ENCODE assay signal across 13 cellular contexts in genomic region chr11:35260342-35260985, GRCh38.
DNase-seq lines count a peak whose midpoint lies in the region; ATAC-seq and TF ChIP-seq lines count a peak whose summit lies in the region.
"Had no signal": no experiment of that assay in that cellular context is flagged by ENCODE, and none has a peak within 500 bp of the region (broad histone marks: within the 10 kb centered on the region; RNA-seq: fewer than 3 reads in every experiment).

No MANE protein-coding gene starts in this region.

- no peak for TF ChIP-seq CTCF in Panc1 (IDR thresholded peaks at IDR 0.05)
- TF ChIP-seq CTCF in esophagus muscularis mucosa (IDR thresholded peaks at IDR 0.05): no peak
- TF ChIP-seq CTCF in Calu3 (IDR thresholded peaks at IDR 0.05; ENCODE audit: unreplicated experiment): no peak

- 0 out of 2 replicates have a peak, but pooled peaks cover 7% of the 10 kb centered on the region for H3K4me1 ChIP-seq in Panc1 (ENCODE audit: control insufficient read depth, insufficient read depth, low read length)
- peaks cover 7 to 56% (median 47%) of the 10 kb centered on the region in 4 donors for H3K4me1 ChIP-seq in esophagus muscularis mucosa

- H3K27me3 ChIP-seq in Panc1 (ENCODE audit: control insufficient read depth, insufficient read depth, low read length): no peaks in the 10 kb centered on the region
- H3K27me3 ChIP-seq in esophagus muscularis mucosa: no peaks in the 10 kb centered on the region

- H3K36me3 Mint-ChIP-seq in Calu3 (ENCODE audit: insufficient read depth, unreplicated experiment): no peaks in the 10 kb centered on the region
- H3K36me3 Mint-ChIP-seq: immature natural killer cell, type B pancreatic cell had no signal

- no peak overlapping the region for H3K4me3 Mint-ChIP-seq in Calu3 (ENCODE audit: low read depth, unreplicated experiment)
- H3K4me3 Mint-ChIP-seq: GM23338, immature natural killer cell, type B pancreatic cell had no signal

- ATAC-seq in Panc1: peak; percentile 70; the same call in 1 of the 2 replicates
- ATAC-seq: GM23338 had no signal

- H3K4me1 Mint-ChIP-seq in Calu3 (ENCODE audit: low read depth, unreplicated experiment): peaks cover 8% of the 10 kb centered on the region
- H3K4me1 Mint-ChIP-seq: GM23338 had no signal

- H3K4me3 ChIP-seq in Panc1 (ENCODE audit: low read depth in 2 of 2, low read length in 2 of 2) (0 out of 4 replicates have a peak overlapping the region, but pooled peaks of 1 of the 2 experiments have one; percentile 9), esophagus muscularis mucosa (no peak overlapping the region), skeletal muscle cell (ENCODE audit: low read depth, low read length) (no peak overlapping the region)
- H3K4me3 ChIP-seq: GM23338 had no signal

- DNase-seq in EL (peak; percentile 77), Panc1 (ENCODE audit: low read depth, low spot score) (no peak), esophagus muscularis mucosa (ENCODE audit: extremely low spot score) (no peak), skeletal muscle cell (ENCODE audit: low read depth) (peak; percentile 49), NCI-H2196 treated with DMSO at 0.1 percent for 48 hours (lab: John Stamatoyannopoulos, UW; ENCODE audit: unreplicated experiment) (no peak), NCI-H1417 treated with DMSO at 0.1 percent for 48 hours (lab: John Stamatoyannopoulos, UW) (no peak), T-helper 1 cell (no peak), Calu3 (no peak)
- DNase-seq: immature natural killer cell; MV-4-11; stimulated activated CD4-positive, alpha-beta T cell treated with anti-CD3 and anti-CD28 coated beads, Interleukin-4, amount 100 ng/mL, for 4 hours had no signal

- CTCF ChIA-PET in Panc1 (lab: Charles Lee): no interaction called here
- CTCF ChIA-PET in Calu3 (lab: Charles Lee): interaction anchor here (1.1 to 1.7 kb wide), 3 partner anchors 104 to 152 kb away, joined by 3 to 7 read pairs (median 4); no protein-coding TSS in a partner anchor

- H3K27ac ChIP-seq in Panc1 (ENCODE audit: low read length): peak overlapping the region; percentile 1; the same call in 1 of the 2 replicates
- H3K27ac ChIP-seq in esophagus muscularis mucosa (replicated peaks in 1 of 4): peak overlapping the region; percentile 48 to 64 (median 58)

- H3K27ac Mint-ChIP-seq in Calu3 (ENCODE audit: unreplicated experiment): no peak overlapping the region
- H3K27ac Mint-ChIP-seq: GM23338, type B pancreatic cell had no signal

- no peaks in the 10 kb centered on the region for H3K36me3 ChIP-seq in Panc1 (ENCODE audit: control insufficient read depth, insufficient read depth, low read length)
- H3K36me3 ChIP-seq in esophagus muscularis mucosa: no peaks in the 10 kb centered on the region

- BruUV-seq in Panc1 (replicated peaks; lab: Mats Ljungman, UMichigan): no TSS peak
- BruUV-seq in Calu3 (replicated peaks; lab: Mats Ljungman, UMichigan): no TSS peak

- POLR2A ChIA-PET in Panc1 (lab: Charles Lee): interaction anchor here (0.5 kb wide), 1 partner anchor 73 kb away, joined by 5 read pairs; no protein-coding TSS in a partner anchor

- no peaks in the 10 kb centered on the region for H3K27me3 Mint-ChIP-seq in Calu3 (ENCODE audit: unreplicated experiment)

- TF ChIP-seq EP300 in esophagus muscularis mucosa (IDR thresholded peaks at IDR 0.05): no peak

- 37% methylated on average over 10 of the region's 10 CpGs for WGBS in esophagus muscularis mucosa

- in situ Hi-C loops in Panc1 (cut with HindIII; ENCODE audit: low pct_unique_long_range_greater_than_20kb, low sequenced_read_pairs): no loop called here

- H3K9me3 ChIP-seq in Panc1 (ENCODE audit: control insufficient read depth, insufficient read depth, low read depth, low read length) (no peaks in the 10 kb centered on the region), esophagus muscularis mucosa (no peaks in the 10 kb centered on the region)

- H3K9me3 Mint-ChIP-seq in Calu3 (ENCODE audit: low read depth, unreplicated experiment): no peaks in the 10 kb centered on the region
- H3K9me3 Mint-ChIP-seq: GM23338, immature natural killer cell, type B pancreatic cell had no signal

- intact Hi-C loops in Panc1 (cut with micrococcal nuclease; ENCODE audit: unreplicated experiment): no loop called here
- intact Hi-C loops in esophagus muscularis mucosa (cut with DNase I): no loop called here
- intact Hi-C loops in Calu3 (cut with micrococcal nuclease; ENCODE audit: unreplicated experiment): no loop called here

- no peak for TF ChIP-seq POLR2A in esophagus muscularis mucosa (IDR thresholded peaks at IDR 0.05; ENCODE audit: low read depth)

Comparison
In these comparisons a context has a peak if more than half of its experiments do, and no peak if none do; other contexts are left out.
1. DNase-seq: peak in EL (single experiment) and skeletal muscle cell (single experiment); none in Panc1 (single experiment), esophagus muscularis mucosa (single experiment), NCI-H2196 treated with DMSO at 0.1 percent for 48 hours (single experiment), NCI-H1417 treated with DMSO at 0.1 percent for 48 hours (single experiment), T-helper 1 cell (0 of 5) and Calu3 (single experiment).